2 cellular contexts compared by ENCODE assay signal in the genomic region with DNA sequence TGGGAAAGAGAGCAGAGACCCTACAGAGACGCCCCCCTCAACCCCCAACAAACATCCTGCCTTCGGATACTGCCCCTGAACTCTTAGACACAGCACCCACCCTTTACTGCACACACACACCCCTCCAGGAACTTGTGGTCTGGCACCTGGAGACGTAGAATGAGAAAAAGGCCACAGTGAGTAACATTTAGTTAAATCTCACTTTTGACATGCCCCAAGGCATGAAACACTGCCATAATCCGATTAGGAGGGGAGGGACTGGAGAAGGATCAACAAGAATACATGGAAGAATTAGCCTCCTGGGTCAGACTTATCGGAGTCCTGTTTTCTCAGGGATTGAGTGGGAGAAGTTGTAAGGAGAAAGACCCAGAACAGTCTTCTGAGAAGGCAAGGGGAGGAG.
TF ChIP-seq lines count a peak whose summit lies in the region.

No MANE protein-coding gene starts in this region.

TF ChIP-seq in A549, 52 proteins besides CTCF, POLR2A, EP300 and RAD21 (continued from another document):
- TF ChIP-seq, protein P1, sequence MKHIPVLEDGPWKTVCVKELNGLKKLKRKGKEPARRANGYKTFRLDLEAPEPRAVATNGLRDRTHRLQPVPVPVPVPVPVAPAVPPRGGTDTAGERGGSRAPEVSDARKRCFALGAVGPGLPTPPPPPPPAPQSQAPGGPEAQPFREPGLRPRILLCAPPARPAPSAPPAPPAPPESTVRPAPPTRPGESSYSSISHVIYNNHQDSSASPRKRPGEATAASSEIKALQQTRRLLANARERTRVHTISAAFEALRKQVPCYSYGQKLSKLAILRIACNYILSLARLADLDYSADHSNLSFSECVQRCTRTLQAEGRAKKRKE (CRISPR knock-in tag; IDR thresholded peaks at IDR 0.05; ENCODE audit: low read depth), result no peak
- no peak for TF ChIP-seq FOSB (CRISPR knock-in tag; IDR thresholded peaks at IDR 0.05)
- no peak for TF ChIP-seq TP53 (CRISPR knock-in tag; IDR thresholded peaks at IDR 0.05)
- TF ChIP-seq NFE2L2 (conservative IDR thresholded peaks at IDR 0.05; ENCODE audit: low read length), result no peak
- TF ChIP-seq, protein P2, sequence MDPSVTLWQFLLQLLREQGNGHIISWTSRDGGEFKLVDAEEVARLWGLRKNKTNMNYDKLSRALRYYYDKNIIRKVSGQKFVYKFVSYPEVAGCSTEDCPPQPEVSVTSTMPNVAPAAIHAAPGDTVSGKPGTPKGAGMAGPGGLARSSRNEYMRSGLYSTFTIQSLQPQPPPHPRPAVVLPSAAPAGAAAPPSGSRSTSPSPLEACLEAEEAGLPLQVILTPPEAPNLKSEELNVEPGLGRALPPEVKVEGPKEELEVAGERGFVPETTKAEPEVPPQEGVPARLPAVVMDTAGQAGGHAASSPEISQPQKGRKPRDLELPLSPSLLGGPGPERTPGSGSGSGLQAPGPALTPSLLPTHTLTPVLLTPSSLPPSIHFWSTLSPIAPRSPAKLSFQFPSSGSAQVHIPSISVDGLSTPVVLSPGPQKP (IDR thresholded peaks at IDR 0.05; ENCODE audit: low read depth, low read length), result no peak
- TF ChIP-seq, protein P3, sequence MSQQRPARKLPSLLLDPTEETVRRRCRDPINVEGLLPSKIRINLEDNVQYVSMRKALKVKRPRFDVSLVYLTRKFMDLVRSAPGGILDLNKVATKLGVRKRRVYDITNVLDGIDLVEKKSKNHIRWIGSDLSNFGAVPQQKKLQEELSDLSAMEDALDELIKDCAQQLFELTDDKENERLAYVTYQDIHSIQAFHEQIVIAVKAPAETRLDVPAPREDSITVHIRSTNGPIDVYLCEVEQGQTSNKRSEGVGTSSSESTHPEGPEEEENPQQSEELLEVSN (IDR thresholded peaks at IDR 0.05; ENCODE audit: borderline replicate concordance, low read depth), result no peak
- TF ChIP-seq SMC3 (IDR thresholded peaks at IDR 0.05), result no peak
- TF ChIP-seq CBX2 (IDR thresholded peaks at IDR 0.05; ENCODE audit: borderline replicate concordance, low read depth), result no peak
- TF ChIP-seq ZNF302 (CRISPR knock-in tag; IDR thresholded peaks at IDR 0.05), result no peak
- TF ChIP-seq EHMT2 (IDR thresholded peaks at IDR 0.05; ENCODE audit: low read depth), result no peak
- TF ChIP-seq, protein P4, sequence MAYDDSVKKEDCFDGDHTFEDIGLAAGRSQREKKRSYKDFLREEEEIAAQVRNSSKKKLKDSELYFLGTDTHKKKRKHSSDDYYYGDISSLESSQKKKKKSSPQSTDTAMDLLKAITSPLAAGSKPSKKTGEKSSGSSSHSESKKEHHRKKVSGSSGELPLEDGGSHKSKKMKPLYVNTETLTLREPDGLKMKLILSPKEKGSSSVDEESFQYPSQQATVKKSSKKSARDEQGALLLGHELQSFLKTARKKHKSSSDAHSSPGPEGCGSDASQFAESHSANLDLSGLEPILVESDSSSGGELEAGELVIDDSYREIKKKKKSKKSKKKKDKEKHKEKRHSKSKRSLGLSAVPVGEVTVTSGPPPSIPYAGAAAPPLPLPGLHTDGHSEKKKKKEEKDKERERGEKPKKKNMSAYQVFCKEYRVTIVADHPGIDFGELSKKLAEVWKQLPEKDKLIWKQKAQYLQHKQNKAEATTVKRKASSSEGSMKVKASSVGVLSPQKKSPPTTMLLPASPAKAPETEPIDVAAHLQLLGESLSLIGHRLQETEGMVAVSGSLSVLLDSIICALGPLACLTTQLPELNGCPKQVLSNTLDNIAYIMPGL (CRISPR knock-in tag; IDR thresholded peaks at IDR 0.05; ENCODE audit: borderline replicate concordance), result no peak
- no peak for TF ChIP-seq ZFP36 (IDR thresholded peaks at IDR 0.05; ENCODE audit: borderline replicate concordance, partially characterized antibody)
- TF ChIP-seq, protein P5, sequence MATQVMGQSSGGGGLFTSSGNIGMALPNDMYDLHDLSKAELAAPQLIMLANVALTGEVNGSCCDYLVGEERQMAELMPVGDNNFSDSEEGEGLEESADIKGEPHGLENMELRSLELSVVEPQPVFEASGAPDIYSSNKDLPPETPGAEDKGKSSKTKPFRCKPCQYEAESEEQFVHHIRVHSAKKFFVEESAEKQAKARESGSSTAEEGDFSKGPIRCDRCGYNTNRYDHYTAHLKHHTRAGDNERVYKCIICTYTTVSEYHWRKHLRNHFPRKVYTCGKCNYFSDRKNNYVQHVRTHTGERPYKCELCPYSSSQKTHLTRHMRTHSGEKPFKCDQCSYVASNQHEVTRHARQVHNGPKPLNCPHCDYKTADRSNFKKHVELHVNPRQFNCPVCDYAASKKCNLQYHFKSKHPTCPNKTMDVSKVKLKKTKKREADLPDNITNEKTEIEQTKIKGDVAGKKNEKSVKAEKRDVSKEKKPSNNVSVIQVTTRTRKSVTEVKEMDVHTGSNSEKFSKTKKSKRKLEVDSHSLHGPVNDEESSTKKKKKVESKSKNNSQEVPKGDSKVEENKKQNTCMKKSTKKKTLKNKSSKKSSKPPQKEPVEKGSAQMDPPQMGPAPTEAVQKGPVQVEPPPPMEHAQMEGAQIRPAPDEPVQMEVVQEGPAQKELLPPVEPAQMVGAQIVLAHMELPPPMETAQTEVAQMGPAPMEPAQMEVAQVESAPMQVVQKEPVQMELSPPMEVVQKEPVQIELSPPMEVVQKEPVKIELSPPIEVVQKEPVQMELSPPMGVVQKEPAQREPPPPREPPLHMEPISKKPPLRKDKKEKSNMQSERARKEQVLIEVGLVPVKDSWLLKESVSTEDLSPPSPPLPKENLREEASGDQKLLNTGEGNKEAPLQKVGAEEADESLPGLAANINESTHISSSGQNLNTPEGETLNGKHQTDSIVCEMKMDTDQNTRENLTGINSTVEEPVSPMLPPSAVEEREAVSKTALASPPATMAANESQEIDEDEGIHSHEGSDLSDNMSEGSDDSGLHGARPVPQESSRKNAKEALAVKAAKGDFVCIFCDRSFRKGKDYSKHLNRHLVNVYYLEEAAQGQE (IDR thresholded peaks at IDR 0.05), result no peak

TF ChIP-seq in WTC11, 78 proteins besides CTCF, POLR2A, EP300 and RAD21 (continued from another document):
- TF ChIP-seq TP53 (CRISPR knock-in tag; IDR thresholded peaks at IDR 0.05) (no peak), ZNF263 (CRISPR knock-in tag; IDR thresholded peaks at IDR 0.05; ENCODE audit: low read depth) (no peak), ZNF138 (CRISPR knock-in tag; conservative IDR thresholded peaks at IDR 0.05) (no peak), GRHL2 (CRISPR knock-in tag; IDR thresholded peaks at IDR 0.05; ENCODE audit: insufficient replicate concordance, severe bottlenecking) (no peak), RELA (CRISPR knock-in tag; IDR thresholded peaks at IDR 0.05; ENCODE audit: borderline replicate concordance) (no peak), NR1H2 (CRISPR knock-in tag; IDR thresholded peaks at IDR 0.05) (no peak)
- TF ChIP-seq, protein P6, sequence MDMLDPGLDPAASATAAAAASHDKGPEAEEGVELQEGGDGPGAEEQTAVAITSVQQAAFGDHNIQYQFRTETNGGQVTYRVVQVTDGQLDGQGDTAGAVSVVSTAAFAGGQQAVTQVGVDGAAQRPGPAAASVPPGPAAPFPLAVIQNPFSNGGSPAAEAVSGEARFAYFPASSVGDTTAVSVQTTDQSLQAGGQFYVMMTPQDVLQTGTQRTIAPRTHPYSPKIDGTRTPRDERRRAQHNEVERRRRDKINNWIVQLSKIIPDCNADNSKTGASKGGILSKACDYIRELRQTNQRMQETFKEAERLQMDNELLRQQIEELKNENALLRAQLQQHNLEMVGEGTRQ (CRISPR knock-in tag; IDR thresholded peaks at IDR 0.05), result no peak
- TF ChIP-seq, protein P7, sequence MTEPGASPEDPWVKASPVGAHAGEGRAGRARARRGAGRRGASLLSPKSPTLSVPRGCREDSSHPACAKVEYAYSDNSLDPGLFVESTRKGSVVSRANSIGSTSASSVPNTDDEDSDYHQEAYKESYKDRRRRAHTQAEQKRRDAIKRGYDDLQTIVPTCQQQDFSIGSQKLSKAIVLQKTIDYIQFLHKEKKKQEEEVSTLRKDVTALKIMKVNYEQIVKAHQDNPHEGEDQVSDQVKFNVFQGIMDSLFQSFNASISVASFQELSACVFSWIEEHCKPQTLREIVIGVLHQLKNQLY (CRISPR knock-in tag; IDR thresholded peaks at IDR 0.05), result no peak
- TF ChIP-seq, protein P8, sequence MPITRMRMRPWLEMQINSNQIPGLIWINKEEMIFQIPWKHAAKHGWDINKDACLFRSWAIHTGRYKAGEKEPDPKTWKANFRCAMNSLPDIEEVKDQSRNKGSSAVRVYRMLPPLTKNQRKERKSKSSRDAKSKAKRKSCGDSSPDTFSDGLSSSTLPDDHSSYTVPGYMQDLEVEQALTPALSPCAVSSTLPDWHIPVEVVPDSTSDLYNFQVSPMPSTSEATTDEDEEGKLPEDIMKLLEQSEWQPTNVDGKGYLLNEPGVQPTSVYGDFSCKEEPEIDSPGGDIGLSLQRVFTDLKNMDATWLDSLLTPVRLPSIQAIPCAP (CRISPR knock-in tag; IDR thresholded peaks at IDR 0.05), result no peak
- TF ChIP-seq, protein P9, sequence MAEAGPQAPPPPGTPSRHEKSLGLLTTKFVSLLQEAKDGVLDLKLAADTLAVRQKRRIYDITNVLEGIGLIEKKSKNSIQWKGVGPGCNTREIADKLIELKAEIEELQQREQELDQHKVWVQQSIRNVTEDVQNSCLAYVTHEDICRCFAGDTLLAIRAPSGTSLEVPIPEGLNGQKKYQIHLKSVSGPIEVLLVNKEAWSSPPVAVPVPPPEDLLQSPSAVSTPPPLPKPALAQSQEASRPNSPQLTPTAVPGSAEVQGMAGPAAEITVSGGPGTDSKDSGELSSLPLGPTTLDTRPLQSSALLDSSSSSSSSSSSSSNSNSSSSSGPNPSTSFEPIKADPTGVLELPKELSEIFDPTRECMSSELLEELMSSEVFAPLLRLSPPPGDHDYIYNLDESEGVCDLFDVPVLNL (CRISPR knock-in tag; IDR thresholded peaks at IDR 0.05; ENCODE audit: borderline replicate concordance, low read depth), result no peak
- TF ChIP-seq, protein P10, sequence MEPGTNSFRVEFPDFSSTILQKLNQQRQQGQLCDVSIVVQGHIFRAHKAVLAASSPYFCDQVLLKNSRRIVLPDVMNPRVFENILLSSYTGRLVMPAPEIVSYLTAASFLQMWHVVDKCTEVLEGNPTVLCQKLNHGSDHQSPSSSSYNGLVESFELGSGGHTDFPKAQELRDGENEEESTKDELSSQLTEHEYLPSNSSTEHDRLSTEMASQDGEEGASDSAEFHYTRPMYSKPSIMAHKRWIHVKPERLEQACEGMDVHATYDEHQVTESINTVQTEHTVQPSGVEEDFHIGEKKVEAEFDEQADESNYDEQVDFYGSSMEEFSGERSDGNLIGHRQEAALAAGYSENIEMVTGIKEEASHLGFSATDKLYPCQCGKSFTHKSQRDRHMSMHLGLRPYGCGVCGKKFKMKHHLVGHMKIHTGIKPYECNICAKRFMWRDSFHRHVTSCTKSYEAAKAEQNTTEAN (CRISPR knock-in tag; IDR thresholded peaks at IDR 0.05), result no peak
- TF ChIP-seq, protein P11, sequence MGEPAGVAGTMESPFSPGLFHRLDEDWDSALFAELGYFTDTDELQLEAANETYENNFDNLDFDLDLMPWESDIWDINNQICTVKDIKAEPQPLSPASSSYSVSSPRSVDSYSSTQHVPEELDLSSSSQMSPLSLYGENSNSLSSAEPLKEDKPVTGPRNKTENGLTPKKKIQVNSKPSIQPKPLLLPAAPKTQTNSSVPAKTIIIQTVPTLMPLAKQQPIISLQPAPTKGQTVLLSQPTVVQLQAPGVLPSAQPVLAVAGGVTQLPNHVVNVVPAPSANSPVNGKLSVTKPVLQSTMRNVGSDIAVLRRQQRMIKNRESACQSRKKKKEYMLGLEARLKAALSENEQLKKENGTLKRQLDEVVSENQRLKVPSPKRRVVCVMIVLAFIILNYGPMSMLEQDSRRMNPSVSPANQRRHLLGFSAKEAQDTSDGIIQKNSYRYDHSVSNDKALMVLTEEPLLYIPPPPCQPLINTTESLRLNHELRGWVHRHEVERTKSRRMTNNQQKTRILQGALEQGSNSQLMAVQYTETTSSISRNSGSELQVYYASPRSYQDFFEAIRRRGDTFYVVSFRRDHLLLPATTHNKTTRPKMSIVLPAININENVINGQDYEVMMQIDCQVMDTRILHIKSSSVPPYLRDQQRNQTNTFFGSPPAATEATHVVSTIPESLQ (CRISPR knock-in tag; IDR thresholded peaks at IDR 0.05), result no peak
